Comparison of ENCODE assay signal across 21 cellular contexts in genomic region chr5:6889030-6889429, GRCh38.
"Had no signal": no experiment of that assay in that cellular context is flagged by ENCODE, and none has a peak within 500 bp of the region (broad histone marks: within the 10 kb centered on the region; RNA-seq: fewer than 3 reads in every experiment).

No MANE protein-coding gene starts in this region.

- H3K27me3 ChIP-seq: SJSA1 had no signal

- H3K4me3 ChIP-seq: MG63, SJSA1, SK-N-MC had no signal

- H3K36me3 ChIP-seq: MG63, SJSA1 had no signal

- DNase-seq: Karpas-422, KG1, MG63, NCI-H1092, NCI-H1105 treated with DMSO at 0.1 percent for 48 hours, NCI-H1417 treated with DMSO at 0.1 percent for 48 hours, NCI-H146, NCI-H1694 treated with DMSO at 0.1 percent for 48 hours, NCI-H2029, NCI-H2081 treated with DMSO at 0.1 percent for 48 hours, NCI-H2171 treated with DMSO at 0.1 percent for 48 hours, NCI-H345, NCI-H446 treated with DMSO at 0.1 percent for 48 hours, NCI-H510A treated with DMSO at 0.1 percent for 48 hours, NCI-H526, Right ventricle myocardium superior, RPMI8226, SIG-M5 had no signal

- H3K27ac ChIP-seq: HL-60, SJSA1, SK-N-MC had no signal

- H3K4me1 ChIP-seq: SJSA1 had no signal
